ENCODE assay signal across 9 cellular contexts in genomic region chr22:37427128-37427710, GRCh38. TPM values are rescaled to one million over a fixed set of nuclear protein-coding genes. Genes with fewer than 3 reads are reported as not detected.
DNase-seq lines count a peak whose midpoint lies in the region; ATAC-seq and TF ChIP-seq lines count a peak whose summit lies in the region.
"Had no signal": no experiment of that assay in that cellular context is flagged by ENCODE, and none has a peak within 500 bp of the region (broad histone marks: within the 10 kb centered on the region; RNA-seq: fewer than 3 reads in every experiment).

Gene ELFN2, minus strand, starts transcription at chr22:37427479. Its CDS starts 51,945 bp downstream, at chr22:37375534.

- no peak within 1 kb of the TSS for H2AK5ac ChIP-seq in mesendoderm (ENCODE audit: low read length)

- peak within 1 kb of the TSS; percentile 84 for H3K23ac ChIP-seq in mesendoderm (ENCODE audit: low read length)

- intact Hi-C loops in colonic mucosa (cut with DNase I), result no loop called here

- H3K4me1 ChIP-seq in colonic mucosa (no peaks in the 10 kb centered on the region), mesendoderm (ENCODE audit: control insufficient read depth, low read depth, low read length) (no peaks in the 10 kb centered on the region)

- WGBS in mesendoderm (ENCODE audit: extremely low coverage, insufficient coverage, low lambda C conversion rate), result no CpG with 5 or more reads among the region's 72 CpGs

- H3K4me3 ChIP-seq in colonic mucosa, result peak within 1 kb of the TSS; percentile 9
- no peak within 1 kb of the TSS for H3K4me3 ChIP-seq in mesendoderm (ENCODE audit: low read length)

- peak within 1 kb of the TSS; percentile 58 for H3K56ac ChIP-seq in mesendoderm (ENCODE audit: low read length)

- H2BK15ac ChIP-seq in mesendoderm (replicated peaks; ENCODE audit: low read depth), result no peak within 1 kb of the TSS

- no peak within 1 kb of the TSS for H3K27ac Mint-ChIP-seq in stimulated activated naive CD8-positive, alpha-beta T cell treated with anti-CD3 and anti-CD28 coated beads, Interleukin-15, Interleukin-2, amounts not matched to agents 100 ng/mL and 50 ng/mL, for 24 hours

- H3K79me2 ChIP-seq in mesendoderm (ENCODE audit: control insufficient read depth, insufficient read depth, low read length), result no peaks in the 10 kb centered on the region

- no peak for DNase-seq in stimulated activated naive CD8-positive, alpha-beta T cell treated with anti-CD3 and anti-CD28 coated beads, Interleukin-15, Interleukin-2, amounts not matched to agents 100 U/mL and 50 U/mL, for 24 hours
- no peak for DNase-seq in colonic mucosa
- DNase-seq in mesendoderm, result no peak
- DNase-seq in DMS114 treated with DMSO at 0.1 percent for 48 hours (lab: John Stamatoyannopoulos, UW; ENCODE audit: unreplicated experiment), result no peak
- DNase-seq in NOMO-1 treated with DMSO at 0.1 percent for 48 hours (lab: John Stamatoyannopoulos, UW; ENCODE audit: unreplicated experiment), result no peak
- no peak for DNase-seq in dedifferentiated amniotic fluid mesenchymal stem cell (ENCODE audit: extremely low spot score)
- DNase-seq: NCI-H187 had no signal

- H3K27ac ChIP-seq in colonic mucosa, result no peak within 1 kb of the TSS
- H3K27ac ChIP-seq in mesendoderm (ENCODE audit: low read depth, low read length), result no peak within 1 kb of the TSS

- H3K4me3 Mint-ChIP-seq in stimulated activated naive CD8-positive, alpha-beta T cell treated with anti-CD3 and anti-CD28 coated beads, Interleukin-15, Interleukin-2, amounts not matched to agents 100 ng/mL and 50 ng/mL, for 24 hours, result peak within 1 kb of the TSS; percentile 45

- no peaks in the 10 kb centered on the region for H3K9me3 Mint-ChIP-seq in stimulated activated naive CD8-positive, alpha-beta T cell treated with anti-CD3 and anti-CD28 coated beads, Interleukin-15, Interleukin-2, amounts not matched to agents 100 ng/mL and 50 ng/mL, for 24 hours

- peaks cover 48% of the 10 kb centered on the region for H3K27me3 Mint-ChIP-seq in stimulated activated naive CD8-positive, alpha-beta T cell treated with anti-CD3 and anti-CD28 coated beads, Interleukin-15, Interleukin-2, amounts not matched to agents 100 ng/mL and 50 ng/mL, for 24 hours

- H4K5ac ChIP-seq in mesendoderm (ENCODE audit: low read length), result no peak within 1 kb of the TSS

- H3K4ac ChIP-seq in mesendoderm (ENCODE audit: low read depth, low read length), result no peak within 1 kb of the TSS

- no peak for ATAC-seq in stimulated activated naive CD8-positive, alpha-beta T cell treated with anti-CD3 and anti-CD28 coated beads, Interleukin-15, Interleukin-2, amounts not matched to agents 100 U/mL and 50 U/mL, for 24 hours
- ATAC-seq in HG03565 (IDR thresholded peaks at IDR 0.05; ENCODE audit: unreplicated experiment), result no peak

- peaks cover 29% of the 10 kb centered on the region for H3K4me1 Mint-ChIP-seq in stimulated activated naive CD8-positive, alpha-beta T cell treated with anti-CD3 and anti-CD28 coated beads, Interleukin-15, Interleukin-2, amounts not matched to agents 100 ng/mL and 50 ng/mL, for 24 hours (ENCODE audit: low read depth)

- H3K18ac ChIP-seq in mesendoderm (ENCODE audit: low read length), result no peak within 1 kb of the TSS

- H3K4me2 ChIP-seq in mesendoderm (ENCODE audit: low read length), result peak within 1 kb of the TSS; percentile 27

- TF ChIP-seq CTCF in colonic mucosa (IDR thresholded peaks at IDR 0.05), result no peak

- H2BK120ac ChIP-seq in mesendoderm (ENCODE audit: low read depth, low read length), result no peak within 1 kb of the TSS

- H3K79me1 ChIP-seq in mesendoderm (ENCODE audit: low read length), result no peaks in the 10 kb centered on the region

- H4K8ac ChIP-seq in mesendoderm (ENCODE audit: low read depth, low read length), result no peak within 1 kb of the TSS

- peaks cover 30% of the 10 kb centered on the region for H3K27me3 ChIP-seq in colonic mucosa
- peaks cover 26% of the 10 kb centered on the region for H3K27me3 ChIP-seq in mesendoderm (ENCODE audit: insufficient read depth, low read length, poor library complexity)

- no peak within 1 kb of the TSS for H3K9ac ChIP-seq in colonic mucosa (ENCODE audit: low read depth in 2 of 2, low read length in 2 of 2)
- H3K9ac ChIP-seq in mesendoderm (ENCODE audit: low read length), result no peak within 1 kb of the TSS

- H2BK5ac ChIP-seq in mesendoderm (ENCODE audit: low read length), result no peak within 1 kb of the TSS

- H3K36me3 Mint-ChIP-seq in stimulated activated naive CD8-positive, alpha-beta T cell treated with anti-CD3 and anti-CD28 coated beads, Interleukin-15, Interleukin-2, amounts not matched to agents 100 ng/mL and 50 ng/mL, for 24 hours (ENCODE audit: low read depth), result no peaks in the 10 kb centered on the region

- H3K36me3 ChIP-seq in colonic mucosa, result no peaks in the 10 kb centered on the region
- no peaks in the 10 kb centered on the region for H3K36me3 ChIP-seq in mesendoderm (ENCODE audit: control insufficient read depth, insufficient read depth, low read length)

- H3K9me3 ChIP-seq in colonic mucosa, result no peaks in the 10 kb centered on the region

RNA-seq across cellular contexts. Expression of gene ELFN2, which starts in this region (rescaled TPM):
- under 1 TPM; 0.07 to 0.21 TPM for total RNA-seq in colonic mucosa
- polyA plus RNA-seq in mesendoderm (2013, experiment 1 of 2), result 0.08 TPM
- 0.06 TPM for polyA plus RNA-seq in mesendoderm (2013, experiment 2 of 2)
